In genomic region chr1:34852677-34853217, GRCh38 we compare ENCODE assay signal across 1 cellular context.
TF ChIP-seq lines count a peak whose summit lies in the region.

No MANE protein-coding gene starts in this region.

TF ChIP-seq in K562, 482 proteins besides CTCF, POLR2A, EP300 and RAD21 (continued from another document and continues in another):
- TF ChIP-seq ZNF407 (IDR thresholded peaks at IDR 0.05; ENCODE audit: low read depth) = peak; percentile 62; the same call in 1 of the 2 replicates
- 0 out of 2 replicates have a peak, but pooled peaks have one; percentile 10 for TF ChIP-seq E2F4 (CRISPR knock-in tag; IDR thresholded peaks at IDR 0.05; ENCODE audit: low read depth)
- peak; percentile 97 for TF ChIP-seq ZFP36 (IDR thresholded peaks at IDR 0.05; ENCODE audit: low read depth, low read length, partially characterized antibody)
- peak; percentile 62 for TF ChIP-seq E2F8 (IDR thresholded peaks at IDR 0.05; ENCODE audit: low read depth, partially characterized antibody)
- 0 out of 2 replicates have a peak, but pooled peaks have one; percentile 49 for TF ChIP-seq ZNF24 (IDR thresholded peaks at IDR 0.05)
- no peak for TF ChIP-seq ADNP (tag; IDR thresholded peaks at IDR 0.05)
- peak; percentile 75; the same call in 1 of the 2 replicates for TF ChIP-seq TRIM28 (IDR thresholded peaks at IDR 0.05)
- TF ChIP-seq SMAD4 (CRISPR knock-in tag; conservative IDR thresholded peaks at IDR 0.05) = peak; percentile 52; the same call in 1 of the 2 replicates
- peak; percentile 73 for TF ChIP-seq PKNOX1 (IDR thresholded peaks at IDR 0.05)
- peak; percentile 10 to 67; a peak in 2 of 4 replicates for TF ChIP-seq MNT (conservative IDR thresholded peaks at IDR 0.05)
- peak; percentile 81; the same call in 1 of the 2 replicates for TF ChIP-seq SREBF1 (IDR thresholded peaks at IDR 0.05; ENCODE audit: borderline replicate concordance, low read depth, low read length)
- peak; percentile 88 for TF ChIP-seq STAG1 (CRISPR knock-in tag; IDR thresholded peaks at IDR 0.05; ENCODE audit: borderline replicate concordance)
- TF ChIP-seq JUND (IDR thresholded peaks at IDR 0.05; ENCODE audit: borderline replicate concordance, low read depth, low read length) = peak; percentile 87
- TF ChIP-seq JUND (tag; IDR thresholded peaks at IDR 0.05; ENCODE audit: borderline replicate concordance, low read depth, low read length) = peak; percentile 72; the same call in 1 of the 3 replicates
- peak; percentile 55 for TF ChIP-seq RBM25 (IDR thresholded peaks at IDR 0.05; ENCODE audit: low read depth, low read length, severe bottlenecking)
- TF ChIP-seq HMGN3 (IDR thresholded peaks at IDR 0.05; ENCODE audit: borderline replicate concordance, extremely low read depth, insufficient read length, low read depth, low read length) = no peak
- TF ChIP-seq CTCFL (IDR thresholded peaks at IDR 0.05; ENCODE audit: borderline replicate concordance, insufficient read depth, low read depth, low read length, poor library complexity, severe bottlenecking) = peak; percentile 55
- peak; percentile 68; the same call in 1 of the 2 replicates for TF ChIP-seq HMBOX1 (IDR thresholded peaks at IDR 0.05)
- peak; percentile 90 for TF ChIP-seq SMC3 (conservative IDR thresholded peaks at IDR 0.05; ENCODE audit: insufficient read depth, low read depth, low read length)
- no peak for TF ChIP-seq SMARCA5 (IDR thresholded peaks at IDR 0.05)
- no peak for TF ChIP-seq SNAPC5 (CRISPR knock-in tag; IDR thresholded peaks at IDR 0.05)
- TF ChIP-seq SNRNP70 (optimal IDR thresholded peaks at IDR 0.05; ENCODE audit: low read depth, low read length) = no peak
- TF ChIP-seq L3MBTL2 (IDR thresholded peaks at IDR 0.05) = peak; percentile 44; the same call in 1 of the 2 replicates
- peak; percentile 28; the same call in 1 of the 2 replicates for TF ChIP-seq TCF3 (CRISPR knock-in tag; IDR thresholded peaks at IDR 0.05)
- peak; percentile 89 for TF ChIP-seq TFAP4 (CRISPR knock-in tag; IDR thresholded peaks at IDR 0.05; ENCODE audit: borderline replicate concordance)
- peak; percentile 75 for TF ChIP-seq TFE3 (CRISPR knock-in tag; IDR thresholded peaks at IDR 0.05)
- TF ChIP-seq ZNF146 (CRISPR knock-in tag; IDR thresholded peaks at IDR 0.05; ENCODE audit: unreplicated experiment) = no peak
- TF ChIP-seq TOE1 (IDR thresholded peaks at IDR 0.05; ENCODE audit: borderline replicate concordance) = peak; percentile 87
- TF ChIP-seq TOE1 (CRISPR knock-in tag; IDR thresholded peaks at IDR 0.05; ENCODE audit: borderline replicate concordance, low read depth) = no peak
- peak in 1 of 2 experiments; percentile 76; a peak in 1 of 4 replicates for TF ChIP-seq NONO (IDR thresholded peaks at IDR 0.05; ENCODE audit: low read depth in 2 of 2, low read length in 1 of 2)
- TF ChIP-seq RB1 (IDR thresholded peaks at IDR 0.05; ENCODE audit: low read depth) = peak; percentile 81; the same call in 1 of the 2 replicates
- TF ChIP-seq NBN (IDR thresholded peaks at IDR 0.05; ENCODE audit: low read depth) = peak; percentile 56; the same call in 1 of the 2 replicates
